ENCODE assay signal across 2 cellular contexts in the genomic region with DNA sequence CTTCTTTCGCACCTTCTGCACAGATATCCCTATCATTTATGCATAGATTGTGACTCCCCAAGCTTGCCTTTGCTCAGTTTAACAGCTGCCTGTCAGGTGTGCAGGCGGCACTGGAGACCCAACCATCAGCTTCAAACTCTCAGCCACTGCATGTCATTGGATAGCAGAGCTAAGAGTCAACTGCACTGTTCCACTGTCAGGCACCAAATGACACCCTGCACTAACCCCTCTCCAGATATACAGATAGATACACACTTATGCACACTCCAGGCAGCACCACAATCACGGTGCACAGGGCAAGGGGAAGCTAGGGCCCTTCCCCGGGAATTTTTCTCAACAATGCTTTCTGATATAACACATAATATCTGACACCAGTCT.
TF ChIP-seq lines count a peak whose summit lies in the region.

No MANE protein-coding gene starts in this region.

TF ChIP-seq in H1, 55 proteins besides CTCF, POLR2A, EP300 and RAD21 (continued from another document):
- TF ChIP-seq, protein P1, sequence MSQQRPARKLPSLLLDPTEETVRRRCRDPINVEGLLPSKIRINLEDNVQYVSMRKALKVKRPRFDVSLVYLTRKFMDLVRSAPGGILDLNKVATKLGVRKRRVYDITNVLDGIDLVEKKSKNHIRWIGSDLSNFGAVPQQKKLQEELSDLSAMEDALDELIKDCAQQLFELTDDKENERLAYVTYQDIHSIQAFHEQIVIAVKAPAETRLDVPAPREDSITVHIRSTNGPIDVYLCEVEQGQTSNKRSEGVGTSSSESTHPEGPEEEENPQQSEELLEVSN (IDR thresholded peaks at IDR 0.05) = no peak
- no peak for TF ChIP-seq SRF (IDR thresholded peaks at IDR 0.05; ENCODE audit: low read depth, low read length)
- no peak for TF ChIP-seq PHF8 (conservative IDR thresholded peaks at IDR 0.05; ENCODE audit: low read depth, low read length)
- TF ChIP-seq CBX5 (IDR thresholded peaks at IDR 0.05; ENCODE audit: low read depth, low read length) = no peak
- TF ChIP-seq SIN3A (conservative IDR thresholded peaks at IDR 0.05 in 1 of 2, IDR thresholded peaks at IDR 0.05 in 1 of 2; ENCODE audit: low read depth in 1 of 2, low read length in 2 of 2) = no peak
- TF ChIP-seq KDM1A (IDR thresholded peaks at IDR 0.05; ENCODE audit: borderline replicate concordance, low read length) = no peak
- TF ChIP-seq JUN (IDR thresholded peaks at IDR 0.05; ENCODE audit: low read depth, low read length) = no peak
- TF ChIP-seq BCL11A (IDR thresholded peaks at IDR 0.05; ENCODE audit: low read depth in 2 of 2, low read length in 2 of 2) = no peak
- TF ChIP-seq FOSL1 (IDR thresholded peaks at IDR 0.05; ENCODE audit: insufficient read depth, low read depth, low read length) = no peak
- no peak for TF ChIP-seq NANOG (IDR thresholded peaks at IDR 0.05; ENCODE audit: insufficient read depth, low read depth, low read length, poor library complexity, severe bottlenecking)

TF ChIP-seq in neural cell, 6 proteins besides CTCF, POLR2A, EP300 and RAD21:
- TF ChIP-seq, protein P2, sequence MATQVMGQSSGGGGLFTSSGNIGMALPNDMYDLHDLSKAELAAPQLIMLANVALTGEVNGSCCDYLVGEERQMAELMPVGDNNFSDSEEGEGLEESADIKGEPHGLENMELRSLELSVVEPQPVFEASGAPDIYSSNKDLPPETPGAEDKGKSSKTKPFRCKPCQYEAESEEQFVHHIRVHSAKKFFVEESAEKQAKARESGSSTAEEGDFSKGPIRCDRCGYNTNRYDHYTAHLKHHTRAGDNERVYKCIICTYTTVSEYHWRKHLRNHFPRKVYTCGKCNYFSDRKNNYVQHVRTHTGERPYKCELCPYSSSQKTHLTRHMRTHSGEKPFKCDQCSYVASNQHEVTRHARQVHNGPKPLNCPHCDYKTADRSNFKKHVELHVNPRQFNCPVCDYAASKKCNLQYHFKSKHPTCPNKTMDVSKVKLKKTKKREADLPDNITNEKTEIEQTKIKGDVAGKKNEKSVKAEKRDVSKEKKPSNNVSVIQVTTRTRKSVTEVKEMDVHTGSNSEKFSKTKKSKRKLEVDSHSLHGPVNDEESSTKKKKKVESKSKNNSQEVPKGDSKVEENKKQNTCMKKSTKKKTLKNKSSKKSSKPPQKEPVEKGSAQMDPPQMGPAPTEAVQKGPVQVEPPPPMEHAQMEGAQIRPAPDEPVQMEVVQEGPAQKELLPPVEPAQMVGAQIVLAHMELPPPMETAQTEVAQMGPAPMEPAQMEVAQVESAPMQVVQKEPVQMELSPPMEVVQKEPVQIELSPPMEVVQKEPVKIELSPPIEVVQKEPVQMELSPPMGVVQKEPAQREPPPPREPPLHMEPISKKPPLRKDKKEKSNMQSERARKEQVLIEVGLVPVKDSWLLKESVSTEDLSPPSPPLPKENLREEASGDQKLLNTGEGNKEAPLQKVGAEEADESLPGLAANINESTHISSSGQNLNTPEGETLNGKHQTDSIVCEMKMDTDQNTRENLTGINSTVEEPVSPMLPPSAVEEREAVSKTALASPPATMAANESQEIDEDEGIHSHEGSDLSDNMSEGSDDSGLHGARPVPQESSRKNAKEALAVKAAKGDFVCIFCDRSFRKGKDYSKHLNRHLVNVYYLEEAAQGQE (IDR thresholded peaks at IDR 0.05; ENCODE audit: borderline replicate concordance) = no peak
- TF ChIP-seq POLR2AphosphoS5 (IDR thresholded peaks at IDR 0.05) (no peak), SMC3 (conservative IDR thresholded peaks at IDR 0.05; ENCODE audit: poor library complexity) (no peak), MXI1 (conservative IDR thresholded peaks at IDR 0.05; ENCODE audit: poor library complexity, severe bottlenecking) (no peak), TAF1 (IDR thresholded peaks at IDR 0.05; ENCODE audit: low read depth) (no peak), EZH2 (IDR thresholded peaks at IDR 0.05; ENCODE audit: borderline replicate concordance, insufficient read depth, low read length, poor library complexity, severe bottlenecking) (no peak)
